ENCODE assay signal across 3 cellular contexts in genomic region chr14:21286516-21286915, GRCh38. TPM values are rescaled to one million over a fixed set of nuclear protein-coding genes. Genes with fewer than 3 reads are reported as not detected.
"Had no signal": no experiment of that assay in that cellular context is flagged by ENCODE, and none has a peak within 500 bp of the region (broad histone marks: within the 10 kb centered on the region; RNA-seq: fewer than 3 reads in every experiment).

No MANE protein-coding gene starts in this region.

RNA-seq across cellular contexts. Expression of gene RPGRIP1, which starts 6.6 kb away (rescaled TPM):
- total RNA-seq: LHCN-M2, M059J, MCF 10A had no signal
